ENCODE assay signal across 1 cellular context in the genomic region with DNA sequence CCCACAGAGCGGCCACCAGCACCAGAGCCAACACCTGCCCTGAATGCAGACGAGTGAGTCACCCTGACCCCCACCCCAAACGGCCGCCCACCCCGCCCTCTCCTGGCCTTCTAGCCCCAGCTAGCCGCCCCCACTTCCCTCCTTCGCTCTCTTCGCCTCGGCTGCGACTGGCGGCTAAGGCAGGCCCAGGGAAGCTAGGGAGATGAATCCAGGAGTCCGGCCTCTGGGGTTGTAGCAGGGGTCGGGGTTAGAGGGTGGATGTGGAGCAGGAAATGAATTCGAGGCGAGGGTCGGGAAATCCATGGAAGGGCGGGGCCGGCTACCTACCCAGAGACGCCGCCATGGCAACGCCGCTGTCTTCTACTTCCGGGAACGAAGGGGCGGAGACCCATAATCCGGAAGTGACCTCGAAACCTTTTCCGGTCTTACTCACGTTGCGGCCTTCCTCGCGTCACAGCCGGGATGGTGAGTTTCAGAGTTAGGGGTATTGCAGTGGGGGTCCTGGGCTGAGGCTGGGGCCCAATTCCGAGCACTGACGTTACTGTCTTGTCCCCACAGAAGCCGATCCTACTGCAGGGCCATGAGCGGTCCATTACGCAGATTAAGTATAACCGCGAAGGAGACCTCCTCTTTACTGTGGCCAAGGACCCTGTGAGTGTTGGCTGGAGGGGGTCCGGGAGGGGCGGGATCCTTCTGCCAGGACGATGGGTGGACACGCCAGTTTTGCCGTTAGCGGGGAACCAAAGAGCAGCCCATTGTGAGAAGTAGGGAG.
TF ChIP-seq lines count a peak whose summit lies in the region.

A gene (plus strand): TSS at position 428 of the 772 bp plus-strand sequence. CDS start 35 bp downstream, at position 463.
A gene (minus strand): TSS at position 374 of the 772 bp plus-strand sequence. CDS start 31 bp downstream, at position 343.

TF ChIP-seq in HCT116, 20 proteins besides CTCF, POLR2A, EP300 and RAD21:
- TF ChIP-seq YY1 (IDR thresholded peaks at IDR 0.05; ENCODE audit: extremely low read depth, insufficient replicate concordance, low read depth, low read length) (peak; percentile 16), FOSL1 (IDR thresholded peaks at IDR 0.05; ENCODE audit: low read depth) (no peak), SIN3A (IDR thresholded peaks at IDR 0.05; ENCODE audit: low read depth) (peak; percentile 57; the same call in 1 of the 2 replicates), ZNF274 (IDR thresholded peaks at IDR 0.05; ENCODE audit: low read depth, low read length) (no peak), ELF1 (IDR thresholded peaks at IDR 0.05; ENCODE audit: borderline replicate concordance, low read depth) (peak; percentile 88; the same call in 1 of the 2 replicates), EGR1 (IDR thresholded peaks at IDR 0.05; ENCODE audit: low read depth) (peak; percentile 50), POLR2AphosphoS5 (IDR thresholded peaks at IDR 0.05; ENCODE audit: low read depth, low read length) (peak; percentile 92), ZFX (IDR thresholded peaks at IDR 0.05) (peak; percentile 88), SP1 (IDR thresholded peaks at IDR 0.05; ENCODE audit: low read depth) (peak; percentile 52), CEBPB (IDR thresholded peaks at IDR 0.05; ENCODE audit: low read depth) (no peak)
- TF ChIP-seq, protein P1, sequence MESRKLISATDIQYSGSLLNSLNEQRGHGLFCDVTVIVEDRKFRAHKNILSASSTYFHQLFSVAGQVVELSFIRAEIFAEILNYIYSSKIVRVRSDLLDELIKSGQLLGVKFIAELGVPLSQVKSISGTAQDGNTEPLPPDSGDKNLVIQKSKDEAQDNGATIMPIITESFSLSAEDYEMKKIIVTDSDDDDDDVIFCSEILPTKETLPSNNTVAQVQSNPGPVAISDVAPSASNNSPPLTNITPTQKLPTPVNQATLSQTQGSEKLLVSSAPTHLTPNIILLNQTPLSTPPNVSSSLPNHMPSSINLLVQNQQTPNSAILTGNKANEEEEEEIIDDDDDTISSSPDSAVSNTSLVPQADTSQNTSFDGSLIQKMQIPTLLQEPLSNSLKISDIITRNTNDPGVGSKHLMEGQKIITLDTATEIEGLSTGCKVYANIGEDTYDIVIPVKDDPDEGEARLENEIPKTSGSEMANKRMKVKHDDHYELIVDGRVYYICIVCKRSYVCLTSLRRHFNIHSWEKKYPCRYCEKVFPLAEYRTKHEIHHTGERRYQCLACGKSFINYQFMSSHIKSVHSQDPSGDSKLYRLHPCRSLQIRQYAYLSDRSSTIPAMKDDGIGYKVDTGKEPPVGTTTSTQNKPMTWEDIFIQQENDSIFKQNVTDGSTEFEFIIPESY (IDR thresholded peaks at IDR 0.05; ENCODE audit: extremely low read depth, insufficient replicate concordance, low read length), result no peak
- TF ChIP-seq, protein P2, sequence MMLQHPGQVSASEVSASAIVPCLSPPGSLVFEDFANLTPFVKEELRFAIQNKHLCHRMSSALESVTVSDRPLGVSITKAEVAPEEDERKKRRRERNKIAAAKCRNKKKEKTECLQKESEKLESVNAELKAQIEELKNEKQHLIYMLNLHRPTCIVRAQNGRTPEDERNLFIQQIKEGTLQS (IDR thresholded peaks at IDR 0.05), result no peak
- TF ChIP-seq, protein P3, sequence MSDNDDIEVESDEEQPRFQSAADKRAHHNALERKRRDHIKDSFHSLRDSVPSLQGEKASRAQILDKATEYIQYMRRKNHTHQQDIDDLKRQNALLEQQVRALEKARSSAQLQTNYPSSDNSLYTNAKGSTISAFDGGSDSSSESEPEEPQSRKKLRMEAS (IDR thresholded peaks at IDR 0.05), result peak; percentile 84
TF ChIP-seq in HCT116: peak in this region for 8.
